In the genomic region with DNA sequence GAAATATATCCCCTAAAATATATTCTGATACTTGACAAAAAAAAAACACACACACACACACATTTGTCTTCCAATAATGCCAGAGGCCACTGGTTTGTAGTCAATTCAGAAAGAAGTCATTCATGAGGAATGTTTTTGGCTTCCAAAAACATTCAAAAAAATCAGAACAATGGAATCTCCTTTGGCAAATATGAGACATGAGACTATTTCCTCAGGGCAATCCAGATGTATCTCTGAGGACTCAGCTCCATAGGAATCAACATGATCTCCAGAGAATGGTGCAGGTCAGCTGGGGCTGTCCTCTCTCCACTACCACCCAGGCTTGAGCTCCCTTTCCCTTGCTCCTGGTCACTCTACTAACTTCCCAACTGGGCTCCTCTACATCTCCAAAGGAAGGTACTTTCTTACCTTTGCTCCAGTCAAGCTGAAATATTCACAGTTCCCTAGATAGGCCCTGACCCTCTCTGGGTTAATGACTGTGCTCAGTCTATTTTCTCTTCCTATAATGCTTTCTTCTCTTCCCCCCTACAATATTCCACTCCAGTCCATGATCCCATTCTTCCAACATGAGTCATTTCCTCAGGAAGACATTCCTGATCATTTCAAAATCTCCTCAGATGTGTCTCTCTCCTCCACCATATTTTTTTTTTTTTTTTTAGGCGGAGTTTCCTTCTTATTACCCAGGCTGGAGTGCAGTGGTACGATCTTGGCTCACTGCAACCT, we compare ENCODE assay signal across 15 cellular contexts.
DNase-seq lines count a peak whose midpoint lies in the region; ATAC-seq and TF ChIP-seq lines count a peak whose summit lies in the region.
"Had no signal": no experiment of that assay in that cellular context is flagged by ENCODE, and none has a peak within 500 bp of the region (broad histone marks: within the 10 kb centered on the region; RNA-seq: fewer than 3 reads in every experiment).

No MANE protein-coding gene starts in this region.

- no peak for TF ChIP-seq CTCF in choroid plexus epithelial cell (conservative IDR thresholded peaks at IDR 0.05; ENCODE audit: low read depth, low read length)

- no peak overlapping the region for H3K27ac ChIP-seq in mesendoderm (ENCODE audit: low read depth, low read length)

- no peak overlapping the region for H3K23ac ChIP-seq in mesendoderm (ENCODE audit: low read length)

- no peak overlapping the region for H2BK120ac ChIP-seq in mesendoderm (ENCODE audit: low read depth, low read length)

- H4K8ac ChIP-seq in mesendoderm (ENCODE audit: low read depth, low read length): no peak overlapping the region

- no peaks in the 10 kb centered on the region for H3K27me3 ChIP-seq in mesendoderm (ENCODE audit: insufficient read depth, low read length, poor library complexity)

- H3K4me1 ChIP-seq in mesendoderm (ENCODE audit: control insufficient read depth, low read depth, low read length): peaks cover 15% of the 10 kb centered on the region

- H4K5ac ChIP-seq in mesendoderm (ENCODE audit: low read length): no peak overlapping the region

- no peaks in the 10 kb centered on the region for H3K36me3 ChIP-seq in mesendoderm (ENCODE audit: control insufficient read depth, insufficient read depth, low read length)

- WGBS in mesendoderm (ENCODE audit: extremely low coverage, insufficient coverage, low lambda C conversion rate): no CpG with 5 or more reads among the region's 2 CpGs

- H3K4me3 ChIP-seq in choroid plexus epithelial cell (ENCODE audit: low read depth, low read length) (no peak overlapping the region), mesendoderm (ENCODE audit: low read length) (no peak overlapping the region)
- H3K4me3 ChIP-seq: GM23338, mucosa of descending colon had no signal

- ATAC-seq in GM19463 (IDR thresholded peaks at IDR 0.05; ENCODE audit: unreplicated experiment) (no peak), GM18873 (IDR thresholded peaks at IDR 0.05; ENCODE audit: low FRiP score, unreplicated experiment) (no peak)
- ATAC-seq: activated CD8-positive, alpha-beta T cell treated with anti-CD3 and anti-CD28 coated beads for 36 hours; GM23338; mucosa of descending colon; stimulated activated naive CD8-positive, alpha-beta T cell treated with anti-CD3 and anti-CD28 coated beads, Interleukin-15, Interleukin-2, amounts not matched to agents 100 U/mL and 50 U/mL, for 24 hours had no signal

- H3K18ac ChIP-seq in mesendoderm (ENCODE audit: low read length): no peak overlapping the region

- no peak overlapping the region for H3K4ac ChIP-seq in mesendoderm (ENCODE audit: low read depth, low read length)

- H2BK15ac ChIP-seq in mesendoderm (replicated peaks; ENCODE audit: low read depth): no peak overlapping the region

- peak overlapping the region; percentile 23 for H2BK5ac ChIP-seq in mesendoderm (ENCODE audit: low read length)

- no peak overlapping the region for H2AK5ac ChIP-seq in mesendoderm (ENCODE audit: low read length)

- H3K56ac ChIP-seq in mesendoderm (ENCODE audit: low read length): no peak overlapping the region

- no peak overlapping the region for H3K9ac ChIP-seq in mesendoderm (ENCODE audit: low read length)

- H3K4me2 ChIP-seq in mesendoderm (ENCODE audit: low read length): no peak overlapping the region
- H3K4me2 ChIP-seq: GM23338 had no signal

- H3K79me2 ChIP-seq in mesendoderm (ENCODE audit: control insufficient read depth, insufficient read depth, low read length): no peaks in the 10 kb centered on the region

- no peaks in the 10 kb centered on the region for H3K79me1 ChIP-seq in mesendoderm (ENCODE audit: low read length)

- DNase-seq in AG08396 (ENCODE audit: low spot score) (peak; percentile 72), NCI-H226 (peak; percentile 92), choroid plexus epithelial cell (ENCODE audit: low read depth) (peak; percentile 72), mesendoderm (peak; percentile 42), putamen (ENCODE audit: low spot score) (no peak)
- no peak for DNase-seq in activated CD4-positive, CD25-positive, alpha-beta regulatory T cell (lab: John Stamatoyannopoulos, UW)
- DNase-seq: activated CD8-positive, alpha-beta T cell treated with anti-CD3 and anti-CD28 coated beads for 36 hours; activated naive CD8-positive, alpha-beta T cell treated with anti-CD3 and anti-CD28 coated beads for 36 hours; CD4-positive, CD25-positive, alpha-beta regulatory T cell; mucosa of descending colon; SHP77; stimulated activated naive CD8-positive, alpha-beta T cell treated with anti-CD3 and anti-CD28 coated beads, Interleukin-15, Interleukin-2, amounts not matched to agents 100 U/mL and 50 U/mL, for 24 hours had no signal

Comparison
In these comparisons a context has a peak if more than half of its experiments do, and no peak if none do; other contexts are left out.
1. DNase-seq: peak in AG08396 (single experiment), NCI-H226 (single experiment), choroid plexus epithelial cell (single experiment) and mesendoderm (single experiment); none in activated CD4-positive, CD25-positive, alpha-beta regulatory T cell (0 of 4) and putamen (single experiment).